Comparison of ENCODE assay signal across 11 cellular contexts in the genomic region with DNA sequence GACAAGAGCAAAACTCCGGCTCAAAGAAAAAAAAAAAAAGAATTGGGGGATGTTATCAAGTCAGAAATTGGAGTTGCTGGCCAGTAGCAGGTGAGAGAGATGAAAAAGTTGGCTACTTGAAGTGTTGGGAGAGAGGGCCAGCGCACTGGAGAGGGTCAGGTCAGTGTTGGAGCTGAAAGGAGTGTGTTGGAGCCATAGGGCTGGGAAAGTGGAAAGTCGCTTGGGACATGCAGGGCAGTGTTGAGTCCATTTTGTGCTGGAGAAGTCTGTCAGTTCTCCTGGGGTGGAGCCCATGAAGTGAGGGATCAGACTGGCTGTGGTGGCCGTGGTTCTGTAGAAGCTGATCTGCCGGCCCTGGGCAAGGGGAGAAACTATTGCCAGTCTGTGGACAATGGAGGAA. TPM values are rescaled to one million over a fixed set of nuclear protein-coding genes. Genes with fewer than 3 reads are reported as not detected.
DNase-seq lines count a peak whose midpoint lies in the region; ATAC-seq and TF ChIP-seq lines count a peak whose summit lies in the region.
"Had no signal": no experiment of that assay in that cellular context is flagged by ENCODE, and none has a peak within 500 bp of the region (broad histone marks: within the 10 kb centered on the region; RNA-seq: fewer than 3 reads in every experiment).

No MANE protein-coding gene starts in this region.

- H3K36me3 Mint-ChIP-seq in activated naive CD4-positive, alpha-beta T cell treated with anti-CD3 and anti-CD28 coated beads for 36 hours (ENCODE audit: low read depth): peaks cover 13% of the 10 kb centered on the region
- peaks cover 22% of the 10 kb centered on the region for H3K36me3 Mint-ChIP-seq in activated B cell treated with CpG ODN at 0.5 μM for 24 hours (ENCODE audit: low read depth)

- no peaks in the 10 kb centered on the region for H3K27me3 ChIP-seq in stomach smooth muscle (ENCODE audit: control insufficient read depth in 1 of 2, insufficient read depth in 2 of 2, low read length in 2 of 2)
- H3K27me3 ChIP-seq in testis: no peaks in the 10 kb centered on the region

- POLR2A ChIA-PET in activated B cell treated with CpG ODN at 0.5 μM for 24 hours (lab: Charles Lee): no interaction called here

- no peak overlapping the region for H3K27ac Mint-ChIP-seq in activated naive CD4-positive, alpha-beta T cell treated with anti-CD3 and anti-CD28 coated beads for 36 hours
- no peak overlapping the region for H3K27ac Mint-ChIP-seq in activated B cell treated with CpG ODN at 0.5 μM for 24 hours

- ATAC-seq in activated B cell treated with CpG ODN at 0.5 μM for 24 hours (ENCODE audit: low read depth): no peak

- TF ChIP-seq POLR2A in testis (IDR thresholded peaks at IDR 0.05): no peak

- H3K4me1 Mint-ChIP-seq in activated naive CD4-positive, alpha-beta T cell treated with anti-CD3 and anti-CD28 coated beads for 36 hours (ENCODE audit: low read depth): peaks cover 57% of the 10 kb centered on the region
- H3K4me1 Mint-ChIP-seq in activated B cell treated with CpG ODN at 0.5 μM for 24 hours: peaks cover 63% of the 10 kb centered on the region

- H3K27ac ChIP-seq in stomach smooth muscle (ENCODE audit: low read length) (no peak overlapping the region), testis (no peak overlapping the region)

- H3K9ac ChIP-seq in stomach smooth muscle (ENCODE audit: low read length in 2 of 2): peak overlapping the region; percentile 51 to 72

- no peak for DNase-seq in activated naive CD4-positive, alpha-beta T cell treated with anti-CD3 and anti-CD28 coated beads for 36 hours
- DNase-seq in activated naive CD4-positive, alpha-beta T cell (lab: John Stamatoyannopoulos, UW): no peak
- no peak for DNase-seq in activated B cell treated with CpG ODN at 0.5 μM for 24 hours
- DNase-seq in foreskin fibroblast: no peak
- no peak for DNase-seq in testis
- no peak for DNase-seq in AG08395 (ENCODE audit: low spot score)
- no peak for DNase-seq in stimulated activated CD8-positive, alpha-beta memory T cell treated with anti-CD3 and anti-CD28 coated beads, Interleukin-4, amount 100 ng/mL, for 48 hours
- DNase-seq: COR-L47, retina had no signal

- TF ChIP-seq CTCF in activated B cell treated with CpG ODN at 0.5 μM for 24 hours (IDR thresholded peaks at IDR 0.05) (no peak), foreskin fibroblast (IDR thresholded peaks at IDR 0.05; ENCODE audit: low read depth, low read length) (no peak), testis (IDR thresholded peaks at IDR 0.05) (no peak)

- CTCF ChIA-PET in activated naive CD4-positive, alpha-beta T cell treated with anti-CD3 and anti-CD28 coated beads for 36 hours (lab: Charles Lee): interaction anchor here (0.5 kb wide), 1 partner anchor 197 kb away, joined by 3 read pairs; no protein-coding TSS in a partner anchor
- CTCF ChIA-PET in activated B cell treated with CpG ODN at 0.5 μM for 24 hours (lab: Charles Lee): no interaction called here

- H3K36me3 ChIP-seq in stomach smooth muscle (ENCODE audit: control insufficient read depth in 2 of 2, insufficient read depth in 2 of 2, low read length in 2 of 2): peaks cover 2 to 3% of the 10 kb centered on the region in 2 donors
- H3K36me3 ChIP-seq in testis (ENCODE audit: low read depth, missing control alignments): no peaks in the 10 kb centered on the region

- intact Hi-C loops in activated naive CD4-positive, alpha-beta T cell treated with anti-CD3 and anti-CD28 coated beads for 36 hours (cut with micrococcal nuclease): no loop called here
- intact Hi-C loops in activated B cell treated with CpG ODN at 0.5 μM for 24 hours (cut with micrococcal nuclease): loop anchor here (5.0 kb wide), 3 partner anchors 33 to 342 kb away; partner anchors contain the start of gene CLASRP
- intact Hi-C loops in testis (cut with DNase I; ENCODE audit: low total_unique reads): no loop called here

- WGBS in testis, 2 donors: 72 to 75% methylated on average over 5 of the region's 5 CpGs

- peaks cover 2% of the 10 kb centered on the region for H3K9me3 Mint-ChIP-seq in activated naive CD4-positive, alpha-beta T cell treated with anti-CD3 and anti-CD28 coated beads for 36 hours
- H3K9me3 Mint-ChIP-seq in activated B cell treated with CpG ODN at 0.5 μM for 24 hours: no peaks in the 10 kb centered on the region

- H3K27me3 Mint-ChIP-seq in activated naive CD4-positive, alpha-beta T cell treated with anti-CD3 and anti-CD28 coated beads for 36 hours (ENCODE audit: low read depth): no peaks in the 10 kb centered on the region
- no peaks in the 10 kb centered on the region for H3K27me3 Mint-ChIP-seq in activated B cell treated with CpG ODN at 0.5 μM for 24 hours

- H3K4me3 ChIP-seq in foreskin fibroblast (ENCODE audit: low read depth in 1 of 2, low read length in 2 of 2) (peak overlapping the region; percentile 92 to 94), stomach smooth muscle (ENCODE audit: low read length in 2 of 2) (peak overlapping the region in 1 of 2 donors; percentile 93), testis (no peak overlapping the region)

- H3K9me3 ChIP-seq in stomach smooth muscle (ENCODE audit: control insufficient read depth in 2 of 2, low read length in 2 of 2): no peaks in the 10 kb centered on the region
- no peaks in the 10 kb centered on the region for H3K9me3 ChIP-seq in testis

- H3K4me1 ChIP-seq in stomach smooth muscle (ENCODE audit: control insufficient read depth, insufficient read depth, low read length) (peaks cover 67% of the 10 kb centered on the region), testis (peaks cover 64% of the 10 kb centered on the region)

- H3K4me3 Mint-ChIP-seq in activated naive CD4-positive, alpha-beta T cell treated with anti-CD3 and anti-CD28 coated beads for 36 hours: peak overlapping the region; percentile 93
- peak overlapping the region; percentile 93 for H3K4me3 Mint-ChIP-seq in activated B cell treated with CpG ODN at 0.5 μM for 24 hours

RNA-seq across cellular contexts. Expression of gene PPP1R37, which starts 1.7 kb away (rescaled TPM):
- 10 to 100 TPM; 10.2 to 10.3 TPM for total RNA-seq in activated naive CD4-positive, alpha-beta T cell treated with anti-CD3 and anti-CD28 coated beads for 36 hours
- total RNA-seq in activated B cell treated with CpG ODN at 0.5 μM for 24 hours: 18.8 and 27.2 TPM in 2 replicates
- total RNA-seq in testis: 10 to 100 TPM; 82.5 to 83.0 TPM
- polyA plus RNA-seq in testis (ENCODE audit: insufficient read depth, low read depth, low replicate concordance): 28.5 TPM

RNA-seq across cellular contexts. Expression of gene GEMIN7, which starts 15.6 kb away (rescaled TPM):
- total RNA-seq in activated naive CD4-positive, alpha-beta T cell treated with anti-CD3 and anti-CD28 coated beads for 36 hours: 10 to 100 TPM; 14.7 to 15.4 TPM
- total RNA-seq in activated B cell treated with CpG ODN at 0.5 μM for 24 hours (37.0 and 38.7 TPM in 2 replicates), testis (10 to 100 TPM in 1 of 2 donors, 1 to 10 TPM in 1; 7.6 to 13.5 TPM)
- 9.7 TPM for polyA plus RNA-seq in testis (ENCODE audit: insufficient read depth, low read depth, low replicate concordance)

RNA-seq across cellular contexts. Expression of gene ZNF296, which starts 18.4 kb away (rescaled TPM):
- 1 to 10 TPM; 1.1 to 1.4 TPM for total RNA-seq in activated naive CD4-positive, alpha-beta T cell treated with anti-CD3 and anti-CD28 coated beads for 36 hours
- total RNA-seq in activated B cell treated with CpG ODN at 0.5 μM for 24 hours (27.8 and 28.0 TPM in 2 replicates), testis (1 to 10 TPM; 5.8 to 6.7 TPM)
- 3.0 TPM for polyA plus RNA-seq in testis (ENCODE audit: insufficient read depth, low read depth, low replicate concordance)
- total RNA-seq: HT1080 had no signal

RNA-seq across cellular contexts. Expression of gene CLASRP, which starts 55.9 kb away (rescaled TPM):
- total RNA-seq in activated naive CD4-positive, alpha-beta T cell treated with anti-CD3 and anti-CD28 coated beads for 36 hours: 100 to 1,000 TPM; 106 to 113 TPM
- total RNA-seq in activated B cell treated with CpG ODN at 0.5 μM for 24 hours (133 and 172 TPM in 2 replicates), testis (100 to 1,000 TPM; 113 to 132 TPM)
- 76.1 TPM for polyA plus RNA-seq in testis (ENCODE audit: insufficient read depth, low read depth, low replicate concordance)

Comparison
In these comparisons a context has a peak if more than half of its experiments do, and no peak if none do; other contexts are left out.
1. H3K4me3 ChIP-seq: peak in foreskin fibroblast (2 of 2); none in testis (0 of 2).